ENCODE assay signal across 1 cellular context in the genomic region with DNA sequence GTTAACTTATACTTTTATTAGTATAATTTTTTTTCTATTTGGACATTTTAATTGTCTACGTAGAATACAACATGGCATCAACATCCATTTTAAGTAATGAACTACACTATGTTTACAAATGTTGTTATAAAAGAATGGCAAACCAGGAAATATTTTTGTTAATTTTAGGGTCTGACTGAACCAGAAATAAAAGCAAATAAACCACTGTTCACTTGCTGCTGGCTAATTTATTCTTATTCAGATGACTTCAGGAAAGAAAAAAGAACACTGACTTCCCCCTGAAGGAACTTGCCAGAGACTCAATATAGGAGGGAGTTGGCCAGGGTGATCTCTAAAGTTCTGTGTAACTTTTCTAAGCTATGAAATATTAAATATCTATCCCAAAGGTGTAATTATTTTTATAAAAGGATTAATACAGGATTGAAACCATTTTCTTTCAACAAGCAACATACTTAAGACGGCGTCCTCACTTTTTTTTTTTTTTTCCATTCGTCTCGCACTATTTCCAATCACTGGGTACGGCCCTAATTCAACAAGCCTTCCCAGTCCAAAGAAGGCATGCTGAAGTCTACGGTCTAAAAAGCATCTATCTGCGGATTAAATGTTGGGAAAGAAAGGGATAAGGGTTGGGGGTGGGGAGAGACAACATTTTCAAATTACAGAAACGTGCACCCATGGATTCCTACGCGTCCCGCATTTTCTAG.
TF ChIP-seq lines count a peak whose summit lies in the region.

No MANE protein-coding gene starts in this region.

TF ChIP-seq in IMR-90, 13 proteins besides CTCF, POLR2A, EP300 and RAD21 (continued from another document):
- no peak for TF ChIP-seq FOS (IDR thresholded peaks at IDR 0.05; ENCODE audit: low read depth, low read length)
